ENCODE assay signal across 16 cellular contexts in the genomic region with DNA sequence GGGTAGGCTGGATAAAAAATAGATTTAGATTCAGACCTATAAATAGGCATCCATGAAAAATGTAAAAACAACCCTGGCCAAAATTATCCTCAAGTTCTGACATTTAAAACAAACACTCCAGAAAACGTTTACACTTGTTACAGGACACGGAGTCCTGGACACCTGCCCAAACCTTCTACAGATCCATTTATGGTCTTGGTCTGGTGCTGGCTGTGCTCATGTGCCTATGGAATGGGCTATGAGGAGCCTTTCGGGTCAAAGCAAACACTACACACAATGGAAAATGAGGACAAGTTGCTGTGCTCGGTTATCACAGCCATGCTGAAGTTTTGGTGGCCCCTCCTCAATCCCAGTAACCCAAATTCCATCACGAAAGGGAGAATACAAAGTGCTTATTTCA.
DNase-seq lines count a peak whose midpoint lies in the region; ATAC-seq and TF ChIP-seq lines count a peak whose summit lies in the region.
"Had no signal": no experiment of that assay in that cellular context is flagged by ENCODE, and none has a peak within 500 bp of the region (broad histone marks: within the 10 kb centered on the region; RNA-seq: fewer than 3 reads in every experiment).

No MANE protein-coding gene starts in this region.

- no peaks in the 10 kb centered on the region for H3K4me1 Mint-ChIP-seq in activated CD8-positive, alpha-beta memory T cell treated with anti-CD3 and anti-CD28 coated beads, Interleukin-2, amount 10 ng/mL, durations not matched to agents 7 days and 5 days
- H3K4me1 Mint-ChIP-seq: CD8-positive, alpha-beta memory T cell; memory B cell had no signal

- no peak for TF ChIP-seq CTCF in ascending aorta (IDR thresholded peaks at IDR 0.05)
- no peak for TF ChIP-seq CTCF in hepatocyte (IDR thresholded peaks at IDR 0.05; ENCODE audit: poor library complexity)
- TF ChIP-seq CTCF in thoracic aorta (IDR thresholded peaks at IDR 0.05): no peak
- TF ChIP-seq CTCF in smooth muscle cell (IDR thresholded peaks at IDR 0.05; ENCODE audit: borderline replicate concordance, insufficient read depth, poor library complexity, severe bottlenecking): no peak

- H3K27ac ChIP-seq in ascending aorta (peak overlapping the region; percentile 84 to 89), hepatocyte (peak overlapping the region; percentile 44), thoracic aorta (peak overlapping the region; percentile 92 to 93), smooth muscle cell (ENCODE audit: low read depth) (no peak overlapping the region)

- peaks cover 4% of the 10 kb centered on the region for H4K20me1 ChIP-seq in hepatocyte (ENCODE audit: insufficient read depth, poor library complexity, severe bottlenecking)
- peaks cover 100% of the 10 kb centered on the region for H4K20me1 ChIP-seq in smooth muscle cell (ENCODE audit: low read depth)

- no peaks in the 10 kb centered on the region for H3K27me3 ChIP-seq in ascending aorta
- no peaks in the 10 kb centered on the region for H3K27me3 ChIP-seq in hepatocyte
- no peaks in the 10 kb centered on the region for H3K27me3 ChIP-seq in thoracic aorta (replicated peaks; ENCODE audit: insufficient read depth)
- H3K27me3 ChIP-seq in smooth muscle cell (ENCODE audit: low read depth): no peaks in the 10 kb centered on the region
- H3K27me3 ChIP-seq: adrenal gland had no signal

- H3K4me2 ChIP-seq in hepatocyte (no peak overlapping the region), smooth muscle cell (no peak overlapping the region)
- H3K4me2 ChIP-seq: SK-N-SH had no signal

- WGBS in hepatocyte (ENCODE audit: low lambda C conversion rate, missing lambda C conversion rate): 59% methylated on average over 5 of the region's 5 CpGs
- WGBS in smooth muscle cell (ENCODE audit: low lambda C conversion rate): 90% methylated on average over 5 of the region's 5 CpGs

- peak; percentile 7 for DNase-seq in NCI-H1092 (lab: John Stamatoyannopoulos, UW)
- peak in 1 of 2 donors; percentile 90 for DNase-seq in ascending aorta (ENCODE audit: low spot score in 2 of 2)
- no peak for DNase-seq in hepatocyte (ENCODE audit: low spot score)
- peak; percentile 64 for DNase-seq in thoracic aorta (ENCODE audit: low spot score)
- DNase-seq in smooth muscle cell (lab: John Stamatoyannopoulos, UW; ENCODE audit: unreplicated experiment): no peak
- no peak for DNase-seq in activated CD8-positive, alpha-beta memory T cell treated with anti-CD3 and anti-CD28 coated beads, Interleukin-2, amount 10 ng/mL, durations not matched to agents 7 days and 5 days
- DNase-seq: activated CD4-positive, alpha-beta memory T cell treated with anti-CD3 and anti-CD28 coated beads for 36 hours; adrenal gland; CD8-positive, alpha-beta memory T cell; MM.1S; NCI-H2171; SK-N-SH; small intestine had no signal

- no peaks in the 10 kb centered on the region for H3K9me2 ChIP-seq in hepatocyte (replicated peaks; ENCODE audit: insufficient read depth)
- H3K9me2 ChIP-seq: SK-N-SH had no signal

- H3K36me3 Mint-ChIP-seq in activated CD8-positive, alpha-beta memory T cell treated with anti-CD3 and anti-CD28 coated beads, Interleukin-2, amount 10 ng/mL, durations not matched to agents 7 days and 5 days: no peaks in the 10 kb centered on the region
- H3K36me3 Mint-ChIP-seq: activated CD4-positive, alpha-beta memory T cell treated with anti-CD3 and anti-CD28 coated beads for 36 hours; CD8-positive, alpha-beta memory T cell; memory B cell had no signal

- H3K4me1 ChIP-seq in ascending aorta (peaks cover 4 to 65% of the 10 kb centered on the region in 2 donors), hepatocyte (ENCODE audit: insufficient read depth) (peaks cover 43% of the 10 kb centered on the region), thoracic aorta (ENCODE audit: control insufficient read depth in 1 of 2, low read depth in 2 of 2) (peaks cover 48 to 94% of the 10 kb centered on the region in 2 donors), smooth muscle cell (ENCODE audit: low read depth) (peaks cover 11% of the 10 kb centered on the region)
- H3K4me1 ChIP-seq: adrenal gland had no signal

- no peaks in the 10 kb centered on the region for H3K9me3 ChIP-seq in ascending aorta
- H3K9me3 ChIP-seq in hepatocyte (ENCODE audit: low read depth): no peaks in the 10 kb centered on the region
- no peaks in the 10 kb centered on the region for H3K9me3 ChIP-seq in thoracic aorta
- no peaks in the 10 kb centered on the region for H3K9me3 ChIP-seq in smooth muscle cell (replicated peaks; ENCODE audit: low read depth)
- H3K9me3 ChIP-seq: adrenal gland, SK-N-SH had no signal

- no peaks in the 10 kb centered on the region for H3K27me3 Mint-ChIP-seq in activated CD8-positive, alpha-beta memory T cell treated with anti-CD3 and anti-CD28 coated beads, Interleukin-2, amount 10 ng/mL, durations not matched to agents 7 days and 5 days
- H3K27me3 Mint-ChIP-seq: activated CD4-positive, alpha-beta memory T cell treated with anti-CD3 and anti-CD28 coated beads for 36 hours; memory B cell had no signal

- H2AFZ ChIP-seq in hepatocyte (no peak overlapping the region), smooth muscle cell (ENCODE audit: low read depth) (no peak overlapping the region)

- peak; percentile 68 for ATAC-seq in thoracic aorta (ENCODE audit: insufficient number of reproducible peaks, low FRiP score, low read depth)
- ATAC-seq in activated CD8-positive, alpha-beta memory T cell treated with anti-CD3 and anti-CD28 coated beads, Interleukin-2, amount 10 ng/mL, durations not matched to agents 7 days and 5 days: no peak
- ATAC-seq in HG02678 (IDR thresholded peaks at IDR 0.05; ENCODE audit: unreplicated experiment): no peak
- ATAC-seq: esophagus mucosa had no signal

- H3K9ac ChIP-seq in smooth muscle cell (ENCODE audit: low read depth): no peak overlapping the region
- H3K9ac ChIP-seq: SK-N-SH had no signal

- CTCF ChIA-PET in activated CD8-positive, alpha-beta memory T cell treated with anti-CD3 and anti-CD28 coated beads, Interleukin-2, amount 10 ng/mL, durations not matched to agents 7 days and 5 days (lab: Charles Lee): no interaction called here

- H3K79me2 ChIP-seq in hepatocyte (peaks cover 70% of the 10 kb centered on the region), smooth muscle cell (ENCODE audit: low read depth) (peaks cover 99% of the 10 kb centered on the region)

- intact Hi-C loops in ascending aorta (cut with DNase I): no loop called here

- peaks cover 7% of the 10 kb centered on the region for H3F3A ChIP-seq in smooth muscle cell (ENCODE audit: low read depth)

- H3K36me3 ChIP-seq in ascending aorta: no peaks in the 10 kb centered on the region
- H3K36me3 ChIP-seq in hepatocyte (replicated peaks; ENCODE audit: insufficient read depth, low read depth): no peaks in the 10 kb centered on the region
- H3K36me3 ChIP-seq in thoracic aorta: no peaks in the 10 kb centered on the region
- H3K36me3 ChIP-seq in smooth muscle cell (ENCODE audit: low read depth): no peaks in the 10 kb centered on the region
- H3K36me3 ChIP-seq: adrenal gland had no signal

- H3K27ac Mint-ChIP-seq in activated CD8-positive, alpha-beta memory T cell treated with anti-CD3 and anti-CD28 coated beads, Interleukin-2, amount 10 ng/mL, durations not matched to agents 7 days and 5 days: no peak overlapping the region
- H3K27ac Mint-ChIP-seq: activated CD4-positive, alpha-beta memory T cell treated with anti-CD3 and anti-CD28 coated beads for 36 hours; CD8-positive, alpha-beta memory T cell; memory B cell had no signal

- no peak overlapping the region for H3K4me3 Mint-ChIP-seq in activated CD8-positive, alpha-beta memory T cell treated with anti-CD3 and anti-CD28 coated beads, Interleukin-2, amount 10 ng/mL, durations not matched to agents 7 days and 5 days
- H3K4me3 Mint-ChIP-seq: activated CD4-positive, alpha-beta memory T cell treated with anti-CD3 and anti-CD28 coated beads for 36 hours; CD8-positive, alpha-beta memory T cell; memory B cell had no signal

- no peak overlapping the region for H3K4me3 ChIP-seq in ascending aorta
- H3K4me3 ChIP-seq in hepatocyte: no peak overlapping the region
- peak overlapping the region; percentile 1 for H3K4me3 ChIP-seq in thoracic aorta
- H3K4me3 ChIP-seq in smooth muscle cell: no peak overlapping the region
- H3K4me3 ChIP-seq: adrenal gland had no signal

- no peaks in the 10 kb centered on the region for H3K9me3 Mint-ChIP-seq in activated CD8-positive, alpha-beta memory T cell treated with anti-CD3 and anti-CD28 coated beads, Interleukin-2, amount 10 ng/mL, durations not matched to agents 7 days and 5 days (ENCODE audit: low read depth)
- H3K9me3 Mint-ChIP-seq: activated CD4-positive, alpha-beta memory T cell treated with anti-CD3 and anti-CD28 coated beads for 36 hours; CD8-positive, alpha-beta memory T cell; memory B cell had no signal

Comparison
In these comparisons a context has a peak if more than half of its experiments do, and no peak if none do; other contexts are left out.
1. DNase-seq: peak in NCI-H1092 (single experiment) and thoracic aorta (single experiment); none in hepatocyte (single experiment), smooth muscle cell (single experiment) and activated CD8-positive, alpha-beta memory T cell treated with anti-CD3 and anti-CD28 coated beads, Interleukin-2, amount 10 ng/mL, durations not matched to agents 7 days and 5 days (single experiment).